ENCODE assay signal across 15 cellular contexts in the genomic region with DNA sequence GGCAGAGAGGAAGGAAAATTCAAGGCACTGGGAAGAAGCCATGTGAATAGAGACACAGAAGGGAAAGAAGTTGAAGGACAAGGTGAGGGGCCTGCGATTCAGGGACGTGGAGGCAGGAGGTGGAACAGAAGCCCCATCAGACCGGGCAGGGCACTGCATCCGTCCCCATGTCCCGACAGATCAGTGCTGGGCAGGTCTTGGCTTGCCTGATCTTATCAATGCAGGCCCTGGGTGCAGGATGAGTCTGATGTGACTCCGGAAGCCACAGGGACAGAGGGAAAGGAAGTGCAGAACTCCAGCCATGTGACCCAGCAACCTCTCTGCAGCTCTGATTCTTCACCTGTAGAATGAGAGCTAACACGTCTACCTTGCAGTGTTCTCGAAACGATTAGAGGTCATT.
DNase-seq lines count a peak whose midpoint lies in the region; ATAC-seq, FAIRE-seq and TF ChIP-seq lines count a peak whose summit lies in the region.
"Had no signal": no experiment of that assay in that cellular context is flagged by ENCODE, and none has a peak within 500 bp of the region (broad histone marks: within the 10 kb centered on the region; RNA-seq: fewer than 3 reads in every experiment).

No MANE protein-coding gene starts in this region.

- TF ChIP-seq RAD21 in K562 (CRISPR knock-in tag; conservative IDR thresholded peaks at IDR 0.05 in 1 of 2, IDR thresholded peaks at IDR 0.05 in 1 of 2) = no peak

- no peaks in the 10 kb centered on the region for H3K4me1 Mint-ChIP-seq in activated T-helper 17 cell treated with anti-CD3 and anti-CD28 coated beads, Interleukin-2, amount 50 U/mL, for 72 hours
- H3K4me1 Mint-ChIP-seq: CD8-positive, alpha-beta memory T cell; GM23338; H9 had no signal

- DNase-seq in K562 (ENCODE audit: extremely low read depth in 1 of 4, low spot score in 3 of 4) = no peak
- DNase-seq in islet precursor cell = peak; percentile 62
- DNase-seq in NCI-H82 treated with DMSO at 0.1 percent for 48 hours (lab: John Stamatoyannopoulos, UW; ENCODE audit: unreplicated experiment) = no peak
- no peak for DNase-seq in GF-D8 (lab: John Stamatoyannopoulos, UW)
- DNase-seq: CD8-positive, alpha-beta memory T cell; DMS53; H9; HFFc6; KBM-7 had no signal

- 3% methylated on average over 8 of the region's 9 CpGs for WGBS in K562 (ENCODE audit: insufficient coverage, low coverage, missing lambda C conversion rate)

- no peak for ATAC-seq in K562
- no peak for ATAC-seq in activated T-helper 17 cell treated with anti-CD3 and anti-CD28 coated beads, Interleukin-2, amount 50 U/mL, for 72 hours (replicated peaks)
- ATAC-seq: A549, GM23338 had no signal

- no peaks in the 10 kb centered on the region for H3K79me2 ChIP-seq in K562 (ENCODE audit: control insufficient read depth, insufficient read depth, low read length)

- H3K4me3 ChIP-seq in HEK293 (ENCODE audit: low read depth, low read length) (no peak overlapping the region), K562 (no peak overlapping the region)
- H3K4me3 ChIP-seq: A549, GM23338 had no signal

- in situ Hi-C loops in K562 (cut with MboI) = no loop called here

- no peaks in the 10 kb centered on the region for H4K20me1 ChIP-seq in K562 (replicated peaks; ENCODE audit: control insufficient read depth, insufficient read depth, low read length)

- CTCF ChIA-PET in HEK293 (lab: Yijun Ruan, JAX) = no interaction called here
- CTCF ChIA-PET in K562 (lab: Yijun Ruan, JAX; ENCODE audit: low intra/inter-chr PET ratio) = no interaction called here

- intact Hi-C loops in K562 (cut with micrococcal nuclease) = no loop called here

- POLR2A ChIA-PET in HEK293 (lab: Yijun Ruan, JAX) = no interaction called here
- POLR2A ChIA-PET in K562 (lab: Yijun Ruan, JAX) = no interaction called here

- BruUV-seq in K562 (replicated peaks; lab: Mats Ljungman, UMichigan) = no TSS peak

- no peak for TF ChIP-seq EP300 in K562 (IDR thresholded peaks at IDR 0.05; ENCODE audit: low read length)

- no peak for TF ChIP-seq POLR2A in K562 (conservative IDR thresholded peaks at IDR 0.05)

- H3K27me3 Mint-ChIP-seq in activated T-helper 17 cell treated with anti-CD3 and anti-CD28 coated beads, Interleukin-2, amount 50 U/mL, for 72 hours = peaks cover 3% of the 10 kb centered on the region

- no peaks in the 10 kb centered on the region for H3K9me1 ChIP-seq in K562 (ENCODE audit: control insufficient read depth, insufficient read depth, low read length)

- H3K27ac ChIP-seq in HEK293 (ENCODE audit: extremely low read depth, low read depth, low read length) (no peak overlapping the region), K562 (ENCODE audit: extremely low read depth, low read depth, low read length) (no peak overlapping the region)
- H3K27ac ChIP-seq: A549 had no signal

- H3K36me3 Mint-ChIP-seq in activated T-helper 17 cell treated with anti-CD3 and anti-CD28 coated beads, Interleukin-2, amount 50 U/mL, for 72 hours (ENCODE audit: low read depth) = no peaks in the 10 kb centered on the region
- H3K36me3 Mint-ChIP-seq: CD8-positive, alpha-beta memory T cell had no signal

- H3K36me3 ChIP-seq in HEK293 (ENCODE audit: control insufficient read depth in 2 of 2, insufficient read depth in 1 of 2, low read length in 2 of 2) (no peaks in the 10 kb centered on the region), K562 (ENCODE audit: control insufficient read depth, insufficient read depth, low read length) (no peaks in the 10 kb centered on the region)

- no peaks in the 10 kb centered on the region for H3K9me3 ChIP-seq in HEK293 (ENCODE audit: control insufficient read depth, insufficient read depth, low read depth, low read length)
- no peaks in the 10 kb centered on the region for H3K9me3 ChIP-seq in K562 (replicated peaks; ENCODE audit: control insufficient read depth, insufficient read depth, low read depth, low read length)
- H3K9me3 ChIP-seq: A549, Caco-2 had no signal

- H3K4me2 ChIP-seq in K562 (ENCODE audit: insufficient read depth, low read length) = no peak overlapping the region
- H3K4me2 ChIP-seq: A549, GM23338 had no signal

- no peak overlapping the region for H3K4me3 Mint-ChIP-seq in activated T-helper 17 cell treated with anti-CD3 and anti-CD28 coated beads, Interleukin-2, amount 50 U/mL, for 72 hours
- H3K4me3 Mint-ChIP-seq: CD8-positive, alpha-beta memory T cell; GM23338; H9; HFFc6 had no signal

- peaks cover 0 to 13% of the 10 kb centered on the region in 2 experiments; a peak in 2 of 5 replicates for H3K27me3 ChIP-seq in K562 (ENCODE audit: control insufficient read depth in 2 of 2, insufficient read depth in 2 of 2, low read length in 2 of 2)

- FAIRE-seq in K562 (lab: Jason Lieb, UNC) = no peak
- FAIRE-seq: A549, GM18507 had no signal

- no peak for TF ChIP-seq CTCF in HEK293 (tag by site-specific recombination; IDR thresholded peaks at IDR 0.05)
- no peak for TF ChIP-seq CTCF in K562 (IDR thresholded peaks at IDR 0.05 in 2 of 3, conservative IDR thresholded peaks at IDR 0.05 in 1 of 3; ENCODE audit: insufficient read depth in 2 of 3, low read depth in 1 of 3, low read length in 3 of 3)

- H3K9ac ChIP-seq in K562 (ENCODE audit: insufficient read depth in 1 of 2, low read depth in 2 of 2, low read length in 2 of 2) = no peak overlapping the region

- H3K9me3 Mint-ChIP-seq in activated T-helper 17 cell treated with anti-CD3 and anti-CD28 coated beads, Interleukin-2, amount 50 U/mL, for 72 hours = peaks cover 16% of the 10 kb centered on the region
- H3K9me3 Mint-ChIP-seq: GM23338, H9, HFFc6 had no signal

- H2AFZ ChIP-seq in K562 (ENCODE audit: low read depth, low read length) = no peak overlapping the region
- H2AFZ ChIP-seq: GM23338 had no signal

- H3K27ac Mint-ChIP-seq in activated T-helper 17 cell treated with anti-CD3 and anti-CD28 coated beads, Interleukin-2, amount 50 U/mL, for 72 hours = no peak overlapping the region
- H3K27ac Mint-ChIP-seq: CD8-positive, alpha-beta memory T cell; GM23338; H9; HFFc6 had no signal

- peaks cover 3% of the 10 kb centered on the region; the same call in 1 of the 2 replicates for H3K4me1 ChIP-seq in HEK293 (ENCODE audit: control insufficient read depth, insufficient read depth, low read length)
- H3K4me1 ChIP-seq in K562 (replicated peaks in 1 of 2; ENCODE audit: control insufficient read depth in 2 of 2, insufficient read depth in 2 of 2, low read length in 2 of 2) = no peaks in the 10 kb centered on the region; a peak in 1 of 5 replicates
- H3K4me1 ChIP-seq: A549, Caco-2 had no signal

TF ChIP-seq in HEK293, 187 proteins besides CTCF, POLR2A, EP300 and RAD21:
- peak; percentile 36; the same call in 1 of the 2 replicates for TF ChIP-seq TRIM28 (IDR thresholded peaks at IDR 0.05; ENCODE audit: borderline replicate concordance, low read length)
- TF ChIP-seq ZFHX2 (tag by site-specific recombination; conservative IDR thresholded peaks at IDR 0.05) = no peak
TF ChIP-seq in HEK293: peak in this region for 1.

TF ChIP-seq in K562, 482 proteins besides CTCF, POLR2A, EP300 and RAD21:
- 0 out of 2 replicates have a peak, but pooled peaks have one; percentile 40 for TF ChIP-seq GABPA (tag; conservative IDR thresholded peaks at IDR 0.05; ENCODE audit: low read depth)
- TF ChIP-seq TEAD2 (tag; IDR thresholded peaks at IDR 0.05) = no peak
- TF ChIP-seq ZNF121 (CRISPR knock-in tag; conservative IDR thresholded peaks at IDR 0.05) = no peak
